In genomic region chr16:46789499-46790414, GRCh38 we compare ENCODE assay signal across 8 cellular contexts. TPM values are rescaled to one million over a fixed set of nuclear protein-coding genes. Genes with fewer than 3 reads are reported as not detected.
DNase-seq lines count a peak whose midpoint lies in the region; ATAC-seq lines count a peak whose summit lies in the region.

No MANE protein-coding gene starts in this region.

- peaks cover 0 to 10% (median 9%) of the 10 kb centered on the region in 5 donors for H3K4me1 ChIP-seq in subcutaneous abdominal adipose tissue (ENCODE audit: control insufficient read depth in 5 of 5, insufficient read depth in 5 of 5, low read length in 5 of 5)

- H3K9me3 ChIP-seq in subcutaneous abdominal adipose tissue (ENCODE audit: control insufficient read depth in 5 of 5, low read length in 5 of 5): peaks cover 0 to 6% (median 0%) of the 10 kb centered on the region in 5 donors

- ATAC-seq in GM19035 (IDR thresholded peaks at IDR 0.05; ENCODE audit: unreplicated experiment): peak; percentile 76
- ATAC-seq in HG03196 (IDR thresholded peaks at IDR 0.05; ENCODE audit: unreplicated experiment): peak; percentile 85

- peak overlapping the region in 4 of 5 donors; percentile 28 to 70 (median 62) for H3K9ac ChIP-seq in subcutaneous abdominal adipose tissue (ENCODE audit: low read length in 5 of 5)

- peak overlapping the region; percentile 9 for H3K27ac ChIP-seq in subcutaneous abdominal adipose tissue (ENCODE audit: low read depth, low read length)

- no peaks in the 10 kb centered on the region for H3K27me3 ChIP-seq in subcutaneous abdominal adipose tissue (ENCODE audit: control insufficient read depth in 5 of 5, insufficient read depth in 4 of 5, low read length in 5 of 5)

- no peaks in the 10 kb centered on the region for H3K36me3 ChIP-seq in subcutaneous abdominal adipose tissue (ENCODE audit: control insufficient read depth in 5 of 5, insufficient read depth in 5 of 5, low read length in 5 of 5)

- peak overlapping the region; percentile 52 to 89 (median 79) for H3K4me3 ChIP-seq in subcutaneous abdominal adipose tissue (ENCODE audit: low read depth in 1 of 5, low read length in 5 of 5)

- DNase-seq in AG08395 (ENCODE audit: low spot score): peak; percentile 74
- DNase-seq in RPMI7951 (ENCODE audit: low read depth): peak; percentile 43
- peak; percentile 59 for DNase-seq in activated gamma-delta T cell treated with anti-CD3 and anti-CD28 coated beads, Interleukin-2, amount 50 U/mL, for 16 hours (ENCODE audit: low read depth)
- DNase-seq in foreskin melanocyte: peak; percentile 23
- DNase-seq in nucleus accumbens (lab: John Stamatoyannopoulos, UW): peak in 51 of 56 donors; percentile 4 to 77 (median 40)

RNA-seq across cellular contexts. Expression of gene C16orf87, which starts 41.2 kb away (rescaled TPM):
- 10.8 and 11.8 TPM in 2 replicates for total RNA-seq in RPMI7951 (2014; rRNA removed; shearing (Covaris generic))

RNA-seq across cellular contexts. Expression of gene MYLK3, which starts 41.6 kb away (rescaled TPM):
- total RNA-seq in RPMI7951 (2014; rRNA removed; shearing (Covaris generic)): under 0.01 TPM in 1 of 2 replicates, not detected in the other

Comparison
In these comparisons a context has a peak if more than half of its experiments do, and no peak if none do; other contexts are left out.
1. Peak in every context shown above with its lines: DNase-seq, ATAC-seq, H3K4me3 ChIP-seq and H3K27ac ChIP-seq.
2. DNase-seq: peak in every context shown above with its lines; median percentile 74 in AG08395; 59 in activated gamma-delta T cell treated with anti-CD3 and anti-CD28 coated beads, Interleukin-2, amount 50 U/mL, for 16 hours; 43 in RPMI7951; 40 in nucleus accumbens; 23 in foreskin melanocyte.